ENCODE assay signal across 14 cellular contexts in the genomic region with DNA sequence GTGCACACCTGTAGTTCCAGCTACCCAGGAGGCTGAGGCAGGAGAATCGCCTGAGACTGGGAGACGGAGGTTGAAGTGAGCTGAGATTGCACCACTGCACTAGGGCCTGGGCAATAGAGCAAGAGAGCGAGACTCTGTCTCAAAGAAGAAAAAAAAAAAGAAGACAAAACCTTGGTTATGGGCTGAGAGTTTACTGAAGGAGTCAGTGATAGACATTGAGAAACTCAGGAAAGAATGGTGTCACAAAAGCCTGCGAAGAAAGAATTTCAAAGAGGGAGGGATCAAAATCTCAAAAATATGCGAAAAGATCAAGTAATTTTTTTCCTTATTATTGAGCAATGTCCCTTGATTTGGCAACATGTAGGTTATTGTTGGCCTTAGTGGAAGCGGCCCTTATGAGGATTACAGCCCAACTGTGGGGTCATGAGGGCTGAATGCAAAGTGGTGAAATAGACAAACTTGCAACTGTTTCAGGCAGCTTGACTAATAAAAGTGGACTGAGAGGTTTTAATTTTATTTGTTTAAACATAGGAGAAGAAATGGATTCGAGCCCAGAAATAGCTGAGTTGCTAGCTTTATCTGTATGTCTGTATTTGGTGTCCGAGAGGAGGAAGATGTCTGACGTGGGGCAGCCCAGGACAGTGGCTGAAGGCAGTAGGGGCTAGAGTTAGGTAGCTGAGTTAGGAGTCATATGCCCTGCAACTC. TPM values are rescaled to one million over a fixed set of nuclear protein-coding genes. Genes with fewer than 3 reads are reported as not detected.
A peak's percentile ranks its signal among the peaks of the same experiment; 100 is the strongest.
DNase-seq lines count a peak whose midpoint lies in the region; ATAC-seq, FAIRE-seq and TF ChIP-seq lines count a peak whose summit lies in the region.
"Had no signal": no experiment of that assay in that cellular context is flagged by ENCODE, and none has a peak within 500 bp of the region (broad histone marks: within the 10 kb centered on the region; RNA-seq: fewer than 3 reads in every experiment).

No MANE protein-coding gene starts in this region.

- FAIRE-seq in K562 (lab: Jason Lieb, UNC) (no peak), D721Med (lab: Jason Lieb, UNC) (no peak)

- no TSS peak for BruUV-seq in K562 (replicated peaks; lab: Mats Ljungman, UMichigan)

- no peak overlapping the region for H2AFZ ChIP-seq in GM23248
- no peak overlapping the region for H2AFZ ChIP-seq in K562 (ENCODE audit: low read depth, low read length)

- H3K9me3 ChIP-seq in GM23248 (ENCODE audit: low read depth) = no peaks in the 10 kb centered on the region
- H3K9me3 ChIP-seq in K562 (replicated peaks; ENCODE audit: control insufficient read depth, insufficient read depth, low read depth, low read length) = no peaks in the 10 kb centered on the region
- H3K9me3 ChIP-seq in suprapubic skin = no peaks in the 10 kb centered on the region

- WGBS in GM23248 (ENCODE audit: low coverage in 1 of 2, low lambda C conversion rate in 2 of 2, missing lambda C conversion rate in 2 of 2), 2 experiments = 38 to 43% methylated on average over 9 of the region's 9 CpGs
- WGBS in K562 (ENCODE audit: insufficient coverage, low coverage, missing lambda C conversion rate) = 86% methylated on average over 9 of the region's 9 CpGs
- WGBS in suprapubic skin = 81% methylated on average over 9 of the region's 9 CpGs

- CTCF ChIA-PET in K562 (lab: Yijun Ruan, JAX; ENCODE audit: low intra/inter-chr PET ratio) = no interaction called here

- DNase-seq in GM23248 = peak; percentile 87
- no peak for DNase-seq in K562 (ENCODE audit: extremely low read depth in 1 of 4, low spot score in 3 of 4)
- peak; percentile 98 for DNase-seq in iris pigment epithelial cell (ENCODE audit: low read depth)
- no peak for DNase-seq in suprapubic skin (ENCODE audit: low spot score in 2 of 2)
- DNase-seq in D721Med (ENCODE audit: insufficient read length, low spot score) = no peak
- no peak for DNase-seq in ACHN
- DNase-seq in DMS 273 (lab: John Stamatoyannopoulos, UW; ENCODE audit: unreplicated experiment) = no peak
- DNase-seq: activated effector memory CD4-positive, alpha-beta T cell treated with anti-CD3 and anti-CD28 coated beads, Interleukin-2, amount 50 U/mL, for 16 hours; naive thymus-derived CD4-positive, alpha-beta T cell; stimulated activated naive B cell treated with anti-CD40 and anti-IgM and Interleukin-4, amounts not matched to agents 10 μg/mL and 1 μg/mL and 100 μg/mL, for 72 hours had no signal

- H3K4me1 ChIP-seq in GM23248 (ENCODE audit: insufficient read depth) (peaks cover 23% of the 10 kb centered on the region), K562 (replicated peaks in 1 of 2; ENCODE audit: control insufficient read depth in 2 of 2, insufficient read depth in 2 of 2, low read length in 2 of 2) (peaks cover 3 to 5% of the 10 kb centered on the region in 2 experiments; a peak in 3 of 5 replicates), suprapubic skin (no peaks in the 10 kb centered on the region)

- intact Hi-C loops in K562 (cut with micrococcal nuclease) = no loop called here

- TF ChIP-seq RAD21 in K562 (CRISPR knock-in tag; conservative IDR thresholded peaks at IDR 0.05 in 1 of 2, IDR thresholded peaks at IDR 0.05 in 1 of 2) = no peak

- ATAC-seq in K562 = no peak
- ATAC-seq in HG03457 (IDR thresholded peaks at IDR 0.05; ENCODE audit: unreplicated experiment) = no peak
- ATAC-seq: activated CD4-positive, CD25-positive, alpha-beta regulatory T cell treated with anti-CD3 and anti-CD28 coated beads, Interleukin-2, amount 50 U/mL, for 24 hours; stimulated activated naive B cell treated with anti-CD40 and anti-IgM and Interleukin-4, amounts not matched to agents 10 μg/mL and 1 μg/mL and 100 μg/mL, for 72 hours had no signal

- no peaks in the 10 kb centered on the region for H3K79me2 ChIP-seq in GM23248 (ENCODE audit: insufficient read depth)
- no peaks in the 10 kb centered on the region for H3K79me2 ChIP-seq in K562 (ENCODE audit: control insufficient read depth, insufficient read depth, low read length)

- peak overlapping the region; percentile 94 for H3K27ac ChIP-seq in GM23248
- peak overlapping the region; percentile 4; the same call in 1 of the 3 replicates for H3K27ac ChIP-seq in K562 (ENCODE audit: extremely low read depth, low read depth, low read length)
- peak overlapping the region; percentile 62 for H3K27ac ChIP-seq in suprapubic skin

- TF ChIP-seq POLR2A in K562 (conservative IDR thresholded peaks at IDR 0.05) (no peak), suprapubic skin (IDR thresholded peaks at IDR 0.05) (no peak)

- H3K36me3 ChIP-seq in GM23248 (ENCODE audit: low read depth) (no peaks in the 10 kb centered on the region), K562 (ENCODE audit: control insufficient read depth, insufficient read depth, low read length) (peaks cover 4% of the 10 kb centered on the region; the same call in 1 of the 3 replicates), suprapubic skin (peaks cover 17% of the 10 kb centered on the region)

- H3K9me1 ChIP-seq in K562 (ENCODE audit: control insufficient read depth, insufficient read depth, low read length) = no peaks in the 10 kb centered on the region

- no peak for TF ChIP-seq CTCF in K562 (IDR thresholded peaks at IDR 0.05 in 2 of 3, conservative IDR thresholded peaks at IDR 0.05 in 1 of 3; ENCODE audit: insufficient read depth in 2 of 3, low read depth in 1 of 3, low read length in 3 of 3)
- TF ChIP-seq CTCF in suprapubic skin (IDR thresholded peaks at IDR 0.05) = no peak
- no peak for TF ChIP-seq CTCF in D721Med (IDR thresholded peaks at IDR 0.05; ENCODE audit: insufficient read depth, missing control alignments)

- H4K20me1 ChIP-seq in GM23248 (ENCODE audit: insufficient read depth) (no peaks in the 10 kb centered on the region), K562 (replicated peaks; ENCODE audit: control insufficient read depth, insufficient read depth, low read length) (peaks cover 3% of the 10 kb centered on the region; the same call in 1 of the 2 replicates)

- no peaks in the 10 kb centered on the region for H3K9me2 ChIP-seq in GM23248 (ENCODE audit: insufficient read depth)

- in situ Hi-C loops in GM23248 (cut with MboI) (no loop called here), K562 (cut with MboI) (no loop called here), ACHN (cut with HindIII; ENCODE audit: low pct_ligation_motif_present, low pct_unique_long_range_greater_than_20kb, low sequenced_read_pairs) (no loop called here)

- H3K27me3 ChIP-seq in GM23248 (replicated peaks; ENCODE audit: insufficient read depth) = no peaks in the 10 kb centered on the region
- no peaks in the 10 kb centered on the region for H3K27me3 ChIP-seq in K562 (ENCODE audit: control insufficient read depth in 2 of 2, insufficient read depth in 2 of 2, low read length in 2 of 2)
- H3K27me3 ChIP-seq in suprapubic skin = no peaks in the 10 kb centered on the region

- no peak overlapping the region for H3K4me3 ChIP-seq in GM23248
- H3K4me3 ChIP-seq in K562 = no peak overlapping the region
- no peak overlapping the region for H3K4me3 ChIP-seq in suprapubic skin

- H3F3A ChIP-seq in GM23248 (ENCODE audit: insufficient read depth) = peaks cover 37% of the 10 kb centered on the region

- TF ChIP-seq EP300 in K562 (IDR thresholded peaks at IDR 0.05; ENCODE audit: low read length) (no peak), suprapubic skin (IDR thresholded peaks at IDR 0.05) (no peak)

- H3K4me2 ChIP-seq in GM23248 (ENCODE audit: unreplicated experiment) (peak overlapping the region; percentile 72), K562 (ENCODE audit: insufficient read depth, low read length) (no peak overlapping the region)

- POLR2A ChIA-PET in K562 (lab: Yijun Ruan, JAX) = interaction anchor here (0.6 to 1.5 kb wide), 4 partner anchors 8 to 25 kb away, joined by 3 to 4 read pairs (median 4); no protein-coding TSS in a partner anchor

- H3K9ac ChIP-seq in GM23248 (peak overlapping the region; percentile 72), K562 (ENCODE audit: insufficient read depth in 1 of 2, low read depth in 2 of 2, low read length in 2 of 2) (no peak overlapping the region)

RNA-seq across cellular contexts. Expression of a gene that starts 18.8 kb away (rescaled TPM):
- 0.22 and 1.0 TPM in 2 replicates for total RNA-seq in GM23248 (2014; rRNA removed; shearing (Covaris generic))
- 0.08 TPM in 1 of 2 replicates, not detected in the other for polyA plus RNA-seq in GM23248 (2016; fragmentation: Nextera tagmentation; extraction: Ambion mirVana)
- total RNA-seq in K562 (2011; cell fraction: chromatin; rRNA removed; ENCODE audit: low replicate concordance) = not detected in 2 replicates
- total RNA-seq in K562 (2011; cell fraction: nucleolus; rRNA removed) = not detected in 2 replicates
- total RNA-seq in K562 (2011; cell fraction: nucleoplasm; rRNA removed) = not detected in 2 replicates
- 0.04 TPM in 1 of 2 replicates, not detected in the other for total RNA-seq in K562 (2014; rRNA removed)
- total RNA-seq in K562 (2014; rRNA removed; fragmentation: Illumina TruSeq; extraction: Trizol) = not detected in 2 replicates
- total RNA-seq in K562 (2015; rRNA removed; fragmentation: Illumina TruSeq; extraction: Trizol) = 0.08 TPM in 1 of 2 replicates, not detected in the other
- not detected in 2 replicates for total RNA-seq in K562 (2021)
- polyA plus RNA-seq in K562 (2011; rRNA removed) = 0.03 TPM in 1 of 2 replicates, not detected in the other
- polyA plus RNA-seq in K562 (2011; cell fraction: cytosol; rRNA removed) = 0.09 TPM in 1 of 2 replicates, not detected in the other
- polyA plus RNA-seq in K562 (2011; cell fraction: nucleus; rRNA removed) = 0.55 and 0.58 TPM in 2 replicates
- 0.04 and 0.30 TPM in 2 replicates for polyA plus RNA-seq in K562 (2012)
- not detected in 2 replicates for polyA plus RNA-seq in K562 (2014; fragmentation: Illumina TruSeq; extraction: Trizol)
- polyA plus RNA-seq in K562 (2014; fragmentation: Nextera tagmentation; extraction: Ambion mirVana) = under 1 TPM in 1 of 2 experiments, not detected in 1; 0.01 TPM
- polyA plus RNA-seq in K562 (2014; rRNA removed) = 0.11 TPM in 1 of 2 replicates, not detected in the other
- not detected in 2 replicates for polyA minus RNA-seq in K562 (2011; rRNA and poly(A)+ RNA removed)
- not detected in 2 replicates for polyA minus RNA-seq in K562 (2011; cell fraction: cytosol; rRNA and poly(A)+ RNA removed)
- polyA minus RNA-seq in K562 (2011; cell fraction: nucleus; rRNA and poly(A)+ RNA removed) = not detected in 2 replicates
- 1 to 10 TPM in 2 of 4 donors, under 1 TPM in 2; 0.70 to 1.5 (median 0.99) TPM for total RNA-seq in suprapubic skin
- total RNA-seq: RPMI7951 had no signal

RNA-seq across cellular contexts. Expression of a gene that starts 37.0 kb away (rescaled TPM):
- 127 and 162 TPM in 2 replicates for total RNA-seq in GM23248 (2014; rRNA removed; shearing (Covaris generic))
- polyA plus RNA-seq in GM23248 (2016; fragmentation: Nextera tagmentation; extraction: Ambion mirVana) (190 and 195 TPM in 2 replicates), K562 (2011; rRNA removed) (134 and 136 TPM in 2 replicates), K562 (2014; fragmentation: Illumina TruSeq; extraction: Trizol) (68.9 and 70.0 TPM in 2 replicates), K562 (2014; fragmentation: Nextera tagmentation; extraction: Ambion mirVana) (10 to 100 TPM; 22.2 to 64.3 TPM), K562 (2014; rRNA removed) (72.9 and 90.3 TPM in 2 replicates)
- 137 and 211 TPM in 2 replicates for total RNA-seq in K562 (2011; cell fraction: chromatin; rRNA removed; ENCODE audit: low replicate concordance)
- total RNA-seq in K562 (2011; cell fraction: nucleolus; rRNA removed) = 192 and 220 TPM in 2 replicates
- total RNA-seq in K562 (2011; cell fraction: nucleoplasm; rRNA removed) = 181 and 186 TPM in 2 replicates
- total RNA-seq in K562 (2014; rRNA removed) (47.1 and 48.2 TPM in 2 replicates), K562 (2014; rRNA removed; fragmentation: Illumina TruSeq; extraction: Trizol) (57.4 and 58.3 TPM in 2 replicates), K562 (2015; rRNA removed; fragmentation: Illumina TruSeq; extraction: Trizol) (84.4 and 85.9 TPM in 2 replicates), K562 (2021) (81.9 and 82.1 TPM in 2 replicates), suprapubic skin (10 to 100 TPM; 34.8 to 60.2 (median 45.8) TPM)
- polyA plus RNA-seq in K562 (2011; cell fraction: cytosol; rRNA removed) = 112 and 135 TPM in 2 replicates
- polyA plus RNA-seq in K562 (2011; cell fraction: nucleus; rRNA removed) = 225 and 242 TPM in 2 replicates
- 67.4 and 141 TPM in 2 replicates for polyA plus RNA-seq in K562 (2012)
- polyA minus RNA-seq in K562 (2011; rRNA and poly(A)+ RNA removed) = 51.3 and 57.7 TPM in 2 replicates
- 41.3 and 44.2 TPM in 2 replicates for polyA minus RNA-seq in K562 (2011; cell fraction: cytosol; rRNA and poly(A)+ RNA removed)
- 33.4 and 36.8 TPM in 2 replicates for polyA minus RNA-seq in K562 (2011; cell fraction: nucleus; rRNA and poly(A)+ RNA removed)

RNA-seq across cellular contexts. Expression of a gene that starts 59.3 kb away (rescaled TPM):
- total RNA-seq in GM23248 (2014; rRNA removed; shearing (Covaris generic)) = not detected in 2 replicates
- polyA plus RNA-seq in GM23248 (2016; fragmentation: Nextera tagmentation; extraction: Ambion mirVana) = not detected in 2 replicates
- total RNA-seq in K562 (2011; cell fraction: chromatin; rRNA removed; ENCODE audit: low replicate concordance) = not detected in 2 replicates
- not detected in 2 replicates for total RNA-seq in K562 (2011; cell fraction: nucleolus; rRNA removed)
- total RNA-seq in K562 (2011; cell fraction: nucleoplasm; rRNA removed) = not detected in 2 replicates
- not detected in 2 replicates for total RNA-seq in K562 (2014; rRNA removed)
- not detected in 2 replicates for total RNA-seq in K562 (2014; rRNA removed; fragmentation: Illumina TruSeq; extraction: Trizol)
- not detected in 2 replicates for total RNA-seq in K562 (2015; rRNA removed; fragmentation: Illumina TruSeq; extraction: Trizol)
- not detected in 2 replicates for total RNA-seq in K562 (2021)
- polyA plus RNA-seq in K562 (2011; rRNA removed) = not detected in 2 replicates
- polyA plus RNA-seq in K562 (2011; cell fraction: cytosol; rRNA removed) = not detected in 2 replicates
- polyA plus RNA-seq in K562 (2011; cell fraction: nucleus; rRNA removed) = not detected in 2 replicates
- polyA plus RNA-seq in K562 (2012) = not detected in 2 replicates
- polyA plus RNA-seq in K562 (2014; fragmentation: Illumina TruSeq; extraction: Trizol) = not detected in 2 replicates
- not detected for polyA plus RNA-seq in K562 (2014; fragmentation: Nextera tagmentation; extraction: Ambion mirVana)
- polyA plus RNA-seq in K562 (2014; rRNA removed) = not detected in 2 replicates
- polyA minus RNA-seq in K562 (2011; rRNA and poly(A)+ RNA removed) = not detected in 2 replicates
- not detected in 2 replicates for polyA minus RNA-seq in K562 (2011; cell fraction: cytosol; rRNA and poly(A)+ RNA removed)
- polyA minus RNA-seq in K562 (2011; cell fraction: nucleus; rRNA and poly(A)+ RNA removed) = not detected in 2 replicates
- total RNA-seq in suprapubic skin = not detected
- total RNA-seq: Daoy; naive thymus-derived CD4-positive, alpha-beta T cell; RPMI7951 had no signal
- polyA plus RNA-seq: naive thymus-derived CD4-positive, alpha-beta T cell had no signal

Comparison
In these comparisons a context has a peak if more than half of its experiments do, and no peak if none do; other contexts are left out.
1. DNase-seq: peak in GM23248 (single experiment) and iris pigment epithelial cell (single experiment); none in K562 (0 of 4), suprapubic skin (0 of 2), D721Med (single experiment), ACHN (single experiment) and DMS 273 (single experiment).
2. H3K27ac ChIP-seq: peak in every context shown above with its lines; median percentile 94 in GM23248; 62 in suprapubic skin; 4 in K562.